Comparison of ENCODE assay signal across 2 cellular contexts in genomic region chr17:42687707-42688275, GRCh38.
TF ChIP-seq lines count a peak whose summit lies in the region.

No MANE protein-coding gene starts in this region.

TF ChIP-seq in SK-N-SH, 30 proteins besides CTCF, POLR2A, EP300 and RAD21 (continued from another document):
- TF ChIP-seq RXRA (IDR thresholded peaks at IDR 0.05; ENCODE audit: borderline replicate concordance, low read depth) (no peak), ZBTB33 (IDR thresholded peaks at IDR 0.05; ENCODE audit: borderline replicate concordance, low read depth) (no peak), YY1 (IDR thresholded peaks at IDR 0.05; ENCODE audit: low read depth) (no peak), FOXM1 (IDR thresholded peaks at IDR 0.05; ENCODE audit: low read depth) (no peak), POLR2AphosphoS5 (IDR thresholded peaks at IDR 0.05; ENCODE audit: low read depth, low read length) (no peak), TAF1 (IDR thresholded peaks at IDR 0.05; ENCODE audit: borderline replicate concordance, low read depth, low read length) (no peak), NFIC (IDR thresholded peaks at IDR 0.05; ENCODE audit: borderline replicate concordance) (no peak), NRF1 (IDR thresholded peaks at IDR 0.05; ENCODE audit: low read depth, low read length) (no peak), TCF12 (IDR thresholded peaks at IDR 0.05) (no peak), GATA2 (CRISPR knock-in tag; IDR thresholded peaks at IDR 0.05) (no peak), ELF1 (IDR thresholded peaks at IDR 0.05) (no peak), GABPA (IDR thresholded peaks at IDR 0.05; ENCODE audit: low read depth) (no peak), RFX5 (IDR thresholded peaks at IDR 0.05; ENCODE audit: low read length) (no peak), CHD2 (IDR thresholded peaks at IDR 0.05; ENCODE audit: low read length, partially characterized antibody) (no peak)
- TF ChIP-seq, protein P1, sequence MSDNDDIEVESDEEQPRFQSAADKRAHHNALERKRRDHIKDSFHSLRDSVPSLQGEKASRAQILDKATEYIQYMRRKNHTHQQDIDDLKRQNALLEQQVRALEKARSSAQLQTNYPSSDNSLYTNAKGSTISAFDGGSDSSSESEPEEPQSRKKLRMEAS (IDR thresholded peaks at IDR 0.05; ENCODE audit: low read depth), result no peak
- TF ChIP-seq, protein P2, sequence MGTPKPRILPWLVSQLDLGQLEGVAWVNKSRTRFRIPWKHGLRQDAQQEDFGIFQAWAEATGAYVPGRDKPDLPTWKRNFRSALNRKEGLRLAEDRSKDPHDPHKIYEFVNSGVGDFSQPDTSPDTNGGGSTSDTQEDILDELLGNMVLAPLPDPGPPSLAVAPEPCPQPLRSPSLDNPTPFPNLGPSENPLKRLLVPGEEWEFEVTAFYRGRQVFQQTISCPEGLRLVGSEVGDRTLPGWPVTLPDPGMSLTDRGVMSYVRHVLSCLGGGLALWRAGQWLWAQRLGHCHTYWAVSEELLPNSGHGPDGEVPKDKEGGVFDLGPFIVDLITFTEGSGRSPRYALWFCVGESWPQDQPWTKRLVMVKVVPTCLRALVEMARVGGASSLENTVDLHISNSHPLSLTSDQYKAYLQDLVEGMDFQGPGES (IDR thresholded peaks at IDR 0.05; ENCODE audit: low read depth, low read length), result no peak

TF ChIP-seq in SK-N-SH treated with all-trans-retinoic acid at 6 μM for 48 hours, 23 proteins besides CTCF, POLR2A, EP300 and RAD21 (continued from another document):
- no peak for TF ChIP-seq ZNF70 (CRISPR knock-in tag; IDR thresholded peaks at IDR 0.05)
- TF ChIP-seq OSR1 (CRISPR knock-in tag; IDR thresholded peaks at IDR 0.05), result no peak
- TF ChIP-seq ARNTL (CRISPR knock-in tag; IDR thresholded peaks at IDR 0.05; ENCODE audit: borderline replicate concordance, low read depth), result no peak
TF ChIP-seq in SK-N-SH treated with all-trans-retinoic acid at 6 μM for 48 hours: peak in this region for 0.
